Comparison of ENCODE assay signal across 8 cellular contexts in genomic region chr11:35035894-35036408, GRCh38.
DNase-seq lines count a peak whose midpoint lies in the region; ATAC-seq and TF ChIP-seq lines count a peak whose summit lies in the region.

No MANE protein-coding gene starts in this region.

- WGBS in transverse colon (ENCODE audit: low coverage in 1 of 2), 2 donors: 79 to 81% methylated on average over 3 of the region's 3 CpGs
- WGBS in psoas muscle, 3 donors: 59 to 67% (median 60%) methylated on average over 3 of the region's 3 CpGs

- H3K4me1 ChIP-seq in transverse colon (peaks cover 0 to 3% (median 0%) of the 10 kb centered on the region in 4 donors), psoas muscle (peaks cover 12% of the 10 kb centered on the region)

- intact Hi-C loops in natural killer cell (cut with micrococcal nuclease): no loop called here
- intact Hi-C loops in transverse colon (cut with DNase I; ENCODE audit: low total_unique reads): no loop called here
- intact Hi-C loops in psoas muscle (cut with DNase I): no loop called here

- peak overlapping the region; percentile 4 for H3K4me3 ChIP-seq in NB4 (ENCODE audit: low read depth, low read length)
- H3K4me3 ChIP-seq in transverse colon: no peak overlapping the region
- H3K4me3 ChIP-seq in psoas muscle: no peak overlapping the region

- H3K36me3 Mint-ChIP-seq in natural killer cell treated with Interleukin-12 subunit alpha and Interleukin-12 subunit beta and Interleukin-15 and Interleukin-18, amount 100 ng/mL, for 72 hours: peaks cover 17% of the 10 kb centered on the region
- H3K36me3 Mint-ChIP-seq in natural killer cell: no peaks in the 10 kb centered on the region

- TF ChIP-seq CTCF in natural killer cell (IDR thresholded peaks at IDR 0.05): no peak
- no peak for TF ChIP-seq CTCF in NB4 (IDR thresholded peaks at IDR 0.05; ENCODE audit: low read depth, low read length)
- TF ChIP-seq CTCF in transverse colon (IDR thresholded peaks at IDR 0.05): no peak
- no peak for TF ChIP-seq CTCF in psoas muscle (IDR thresholded peaks at IDR 0.05)

- in situ Hi-C loops in transverse colon (cut with MboI; ENCODE audit: low pct_ligation_motif_present in 1 of 4, low pct_unique_long_range_greater_than_20kb in 1 of 4, low sequenced_read_pairs in 3 of 4): no loop called here

- no peak for TF ChIP-seq EP300 in transverse colon (IDR thresholded peaks at IDR 0.05; ENCODE audit: low read depth)

- H3K9me3 Mint-ChIP-seq in natural killer cell treated with Interleukin-12 subunit alpha and Interleukin-12 subunit beta and Interleukin-15 and Interleukin-18, amount 100 ng/mL, for 72 hours: peaks cover 15% of the 10 kb centered on the region
- no peaks in the 10 kb centered on the region for H3K9me3 Mint-ChIP-seq in natural killer cell

- H3K4me1 Mint-ChIP-seq in natural killer cell treated with Interleukin-12 subunit alpha and Interleukin-12 subunit beta and Interleukin-15 and Interleukin-18, amount 100 ng/mL, for 72 hours (ENCODE audit: low read depth in 2 of 2): peaks cover 44 to 68% of the 10 kb centered on the region in 2 donors
- H3K4me1 Mint-ChIP-seq in natural killer cell: peaks cover 13 to 21% of the 10 kb centered on the region in 2 donors

- H3K27ac ChIP-seq in epithelial cell of prostate: peak overlapping the region; percentile 41
- no peak overlapping the region for H3K27ac ChIP-seq in transverse colon
- no peak overlapping the region for H3K27ac ChIP-seq in psoas muscle

- H3K27ac Mint-ChIP-seq in natural killer cell treated with Interleukin-12 subunit alpha and Interleukin-12 subunit beta and Interleukin-15 and Interleukin-18, amount 100 ng/mL, for 72 hours: peak overlapping the region; percentile 13 to 17
- H3K27ac Mint-ChIP-seq in natural killer cell: no peak overlapping the region

- no peak for ATAC-seq in natural killer cell treated with Interleukin-12 subunit alpha and Interleukin-12 subunit beta and Interleukin-15 and Interleukin-18, amount 100 ng/mL, for 72 hours
- ATAC-seq in natural killer cell: no peak
- ATAC-seq in HG03521 (IDR thresholded peaks at IDR 0.05; ENCODE audit: unreplicated experiment): no peak
- no peak for ATAC-seq in psoas muscle

- H3K36me3 ChIP-seq in transverse colon (no peaks in the 10 kb centered on the region), psoas muscle (ENCODE audit: insufficient read depth in 1 of 2, low read depth in 1 of 2) (no peaks in the 10 kb centered on the region)

- no peaks in the 10 kb centered on the region for H3K9me3 ChIP-seq in transverse colon
- H3K9me3 ChIP-seq in psoas muscle: no peaks in the 10 kb centered on the region

- TF ChIP-seq POLR2A in NB4 (IDR thresholded peaks at IDR 0.05; ENCODE audit: extremely low read depth, insufficient read length) (no peak), transverse colon (IDR thresholded peaks at IDR 0.05) (no peak)

- no peaks in the 10 kb centered on the region for H3K27me3 ChIP-seq in transverse colon
- no peaks in the 10 kb centered on the region for H3K27me3 ChIP-seq in psoas muscle (ENCODE audit: insufficient read depth in 3 of 3, low read length in 2 of 3)

- no peak for DNase-seq in natural killer cell treated with Interleukin-12 subunit alpha and Interleukin-12 subunit beta and Interleukin-15 and Interleukin-18, amount 100 ng/mL, for 72 hours (ENCODE audit: low spot score)
- DNase-seq in natural killer cell (no peak), NB4 (ENCODE audit: low read depth) (peak; percentile 99), epithelial cell of prostate (ENCODE audit: low read depth, low spot score) (no peak), transverse colon (no peak), psoas muscle (no peak)
- no peak for DNase-seq in effector CD4-positive, alpha-beta T cell

- H3K4me3 Mint-ChIP-seq in natural killer cell treated with Interleukin-12 subunit alpha and Interleukin-12 subunit beta and Interleukin-15 and Interleukin-18, amount 100 ng/mL, for 72 hours: peak overlapping the region; percentile 35
- no peak overlapping the region for H3K4me3 Mint-ChIP-seq in natural killer cell

- H3K27me3 Mint-ChIP-seq in natural killer cell treated with Interleukin-12 subunit alpha and Interleukin-12 subunit beta and Interleukin-15 and Interleukin-18, amount 100 ng/mL, for 72 hours: peaks cover 0 to 5% of the 10 kb centered on the region in 2 donors
- H3K27me3 Mint-ChIP-seq in natural killer cell (ENCODE audit: low read depth in 2 of 2): peaks cover 11 to 14% of the 10 kb centered on the region in 2 donors

Comparison
In these comparisons a context has a peak if more than half of its experiments do, and no peak if none do; other contexts are left out.
1. H3K27ac Mint-ChIP-seq: peak in natural killer cell treated with Interleukin-12 subunit alpha and Interleukin-12 subunit beta and Interleukin-15 and Interleukin-18, amount 100 ng/mL, for 72 hours (2 of 2); none in natural killer cell (0 of 2).